17 cellular contexts compared by ENCODE assay signal in the genomic region with DNA sequence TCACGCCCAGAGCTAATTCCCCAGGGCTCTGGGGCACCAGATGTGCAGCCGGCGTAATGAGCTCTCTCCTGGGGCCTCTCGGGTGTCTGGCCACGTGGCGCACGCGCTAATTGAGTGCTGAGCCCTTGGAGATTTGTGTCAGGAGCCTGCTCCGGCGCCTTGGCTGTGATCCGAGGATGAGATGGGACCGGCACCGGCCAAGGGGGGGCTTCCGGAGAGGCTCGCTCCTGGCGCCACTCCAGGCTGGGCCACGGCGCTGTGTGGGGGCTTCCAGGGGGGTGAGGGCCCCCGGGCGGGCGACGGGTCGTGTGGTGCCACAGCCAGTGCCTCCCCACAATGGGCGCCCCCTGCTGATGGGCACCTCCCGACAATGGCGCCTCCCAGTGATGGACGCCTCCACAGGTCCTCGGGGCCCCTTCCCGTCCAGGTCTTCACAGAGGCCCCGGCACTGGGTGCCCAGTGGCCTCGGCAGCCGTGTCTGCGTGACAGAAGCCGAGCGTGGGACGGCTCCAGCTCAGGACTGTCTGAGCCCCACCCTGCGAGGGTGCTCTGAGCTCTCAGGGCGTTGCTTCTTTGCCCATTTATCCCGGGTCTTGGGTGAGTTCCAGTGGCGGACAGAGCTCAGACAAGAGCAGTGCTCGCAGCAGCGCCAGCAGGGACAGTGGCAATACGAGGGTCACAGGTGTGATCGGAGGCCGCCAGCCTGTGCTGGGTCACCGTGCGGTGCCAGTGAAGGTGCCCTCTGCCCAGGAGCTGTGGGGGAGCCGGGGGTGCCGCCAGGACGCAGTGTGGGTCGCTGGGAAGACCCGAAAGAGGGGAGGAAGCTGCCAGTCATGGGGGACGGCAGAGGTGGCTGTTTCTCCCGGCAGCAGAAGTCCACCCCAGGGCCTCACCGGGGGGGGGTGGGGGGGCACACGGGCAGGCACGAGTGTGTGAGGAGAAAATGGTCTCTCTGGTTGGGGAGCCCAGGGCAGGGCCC. TPM values are rescaled to one million over a fixed set of nuclear protein-coding genes. Genes with fewer than 3 reads are reported as not detected.
DNase-seq lines count a peak whose midpoint lies in the region; ATAC-seq and TF ChIP-seq lines count a peak whose summit lies in the region.
"Had no signal": no experiment of that assay in that cellular context is flagged by ENCODE, and none has a peak within 500 bp of the region (broad histone marks: within the 10 kb centered on the region; RNA-seq: fewer than 3 reads in every experiment).

No MANE protein-coding gene starts in this region.

- H3K9me3 ChIP-seq in mucosa of descending colon (no peaks in the 10 kb centered on the region), breast epithelium (no peaks in the 10 kb centered on the region)
- H3K9me3 ChIP-seq: pancreas, suprapubic skin had no signal

- H3K4me3 ChIP-seq in mucosa of descending colon (no peak overlapping the region), breast epithelium (no peak overlapping the region)
- H3K4me3 ChIP-seq: pancreas, suprapubic skin had no signal

- H3K4me1 ChIP-seq in mucosa of descending colon (ENCODE audit: low read depth), result no peaks in the 10 kb centered on the region
- H3K4me1 ChIP-seq in breast epithelium, result no peaks in the 10 kb centered on the region
- H3K4me1 ChIP-seq: pancreas, suprapubic skin had no signal

- H3K27ac ChIP-seq in caudate nucleus (ENCODE audit: low read depth, low read length), result no peak overlapping the region
- H3K27ac ChIP-seq in breast epithelium, result no peak overlapping the region
- H3K27ac ChIP-seq: 22Rv1, brain microvascular endothelial cell, pancreas, suprapubic skin had no signal

- intact Hi-C loops in mucosa of descending colon (cut with DNase I, micrococcal nuclease), result no loop called here
- intact Hi-C loops in breast epithelium (cut with DNase I; ENCODE audit: low total_unique reads), result no loop called here

- TF ChIP-seq CTCF in LNCAP (IDR thresholded peaks at IDR 0.05) (peak; percentile 37; the same call in 1 of the 2 replicates), mucosa of descending colon (IDR thresholded peaks at IDR 0.05) (no peak), breast epithelium (IDR thresholded peaks at IDR 0.05) (no peak)

- DNase-seq in DMS 273 (lab: John Stamatoyannopoulos, UW; ENCODE audit: unreplicated experiment) (peak; percentile 79), DMS 273 treated with DMSO at 0.1 percent for 48 hours (lab: John Stamatoyannopoulos, UW) (no peak), NCI-H69 (lab: John Stamatoyannopoulos, UW) (peak; percentile 26), mucosa of descending colon (no peak), caudate nucleus (lab: John Stamatoyannopoulos, UW) (no peak), breast epithelium (ENCODE audit: low spot score in 2 of 2) (no peak)
- DNase-seq: activated B cell treated with CpG ODN at 0.5 μM for 24 hours; activated CD8-positive, alpha-beta memory T cell treated with anti-CD3 and anti-CD28 coated beads, Interleukin-2, amount 10 ng/mL, durations not matched to agents 7 days and 5 days; activated naive CD4-positive, alpha-beta T cell treated with anti-CD3 and anti-CD28 coated beads, Interleukin-2, amount 10 ng/mL, durations not matched to agents 7 days and 5 days; brain microvascular endothelial cell; SW 1271 had no signal

- ATAC-seq in mucosa of descending colon (peak; percentile 26), HG02571 (IDR thresholded peaks at IDR 0.05; ENCODE audit: unreplicated experiment) (no peak)
- ATAC-seq: activated CD8-positive, alpha-beta memory T cell treated with anti-CD3 and anti-CD28 coated beads, Interleukin-2, amount 10 ng/mL, durations not matched to agents 7 days and 5 days had no signal

- TF ChIP-seq POLR2A in breast epithelium (IDR thresholded peaks at IDR 0.05), result no peak

- peaks cover 3 to 59% of the 10 kb centered on the region in 2 donors for H3K27me3 ChIP-seq in breast epithelium

- H3K36me3 ChIP-seq in mucosa of descending colon (ENCODE audit: low read depth) (no peaks in the 10 kb centered on the region), breast epithelium (no peaks in the 10 kb centered on the region)
- H3K36me3 ChIP-seq: brain microvascular endothelial cell, pancreas, suprapubic skin had no signal

RNA-seq across cellular contexts. Expression of a gene that starts 8.2 kb away (rescaled TPM):
- total RNA-seq in mucosa of descending colon, result not detected
- total RNA-seq in breast epithelium, result not detected
- total RNA-seq: activated B cell treated with CpG ODN at 0.5 μM for 24 hours; activated CD8-positive, alpha-beta memory T cell treated with anti-CD3 and anti-CD28 coated beads, Interleukin-2, amount 10 ng/mL, durations not matched to agents 7 days and 5 days; M059J; suprapubic skin had no signal

Comparison
In these comparisons a context has a peak if more than half of its experiments do, and no peak if none do; other contexts are left out.
1. DNase-seq: peak in DMS 273 (single experiment) and NCI-H69 (single experiment); none in DMS 273 treated with DMSO at 0.1 percent for 48 hours (single experiment), mucosa of descending colon (0 of 3), caudate nucleus (0 of 61) and breast epithelium (0 of 2).